ENCODE assay signal across 21 cellular contexts in genomic region chr21:8993943-8994639, GRCh38.
DNase-seq lines count a peak whose midpoint lies in the region; ATAC-seq, FAIRE-seq and TF ChIP-seq lines count a peak whose summit lies in the region.
"Had no signal": no experiment of that assay in that cellular context is flagged by ENCODE, and none has a peak within 500 bp of the region (broad histone marks: within the 10 kb centered on the region; RNA-seq: fewer than 3 reads in every experiment).

No MANE protein-coding gene starts in this region.

- peak; percentile 48 for DNase-seq in NCI-H2227 (lab: John Stamatoyannopoulos, UW; ENCODE audit: unreplicated experiment)
- DNase-seq in NCI-H2227 treated with DMSO at 0.1 percent for 48 hours (lab: John Stamatoyannopoulos, UW) = no peak
- DNase-seq in NCI-H1694 treated with DMSO at 0.1 percent for 48 hours (lab: John Stamatoyannopoulos, UW) = peak; percentile 90
- peak; percentile 86 for DNase-seq in bronchial epithelial cell (ENCODE audit: low read depth)
- DNase-seq in medulla oblongata (ENCODE audit: extremely low spot score) = peak; percentile 23
- no peak for DNase-seq in stimulated activated CD4-positive, alpha-beta T cell treated with anti-CD3 and anti-CD28 coated beads, Interleukin-4, amount 100 ng/mL, for 24 hours
- DNase-seq in omental fat pad (ENCODE audit: low spot score) = no peak
- DNase-seq: activated CD4-positive, alpha-beta memory T cell treated with anti-CD3 and anti-CD28 coated beads, Interleukin-2, amount 10 ng/mL, durations not matched to agents 7 days and 5 days; activated T-cell treated with anti-CD3 and anti-CD28 coated beads, Interleukin-2, amount 50 U/mL, for 72 hours; body of pancreas; C1 segment of cervical spinal cord; colonic mucosa; HCEC 1CT; NCI-H2029 treated with DMSO at 0.1 percent for 48 hours; NCI-H524 treated with DMSO at 0.1 percent for 48 hours; posterior cingulate gyrus; stimulated activated naive CD8-positive, alpha-beta T cell treated with anti-CD3 and anti-CD28 coated beads, Interleukin-15, amount 100 ng/mL, for 72 hours; upper lobe of left lung had no signal

- peak; percentile 52 for FAIRE-seq in bronchial epithelial cell (lab: Jason Lieb, UNC)

- no peaks in the 10 kb centered on the region for H3K36me3 ChIP-seq in bronchial epithelial cell (ENCODE audit: control insufficient read depth, insufficient read depth, low read length)
- H3K36me3 ChIP-seq: colonic mucosa, SJSA1, upper lobe of left lung had no signal

- no peak overlapping the region for H3K4me3 ChIP-seq in bronchial epithelial cell (ENCODE audit: low read depth, low read length)
- H3K4me3 ChIP-seq: body of pancreas, colonic mucosa, hepatocyte, SJSA1, upper lobe of left lung had no signal

- TF ChIP-seq CTCF in bronchial epithelial cell (IDR thresholded peaks at IDR 0.05; ENCODE audit: insufficient read depth, low read length, severe bottlenecking) = no peak
- no peak for TF ChIP-seq CTCF in omental fat pad (IDR thresholded peaks at IDR 0.05)

- H3K27me3 ChIP-seq in bronchial epithelial cell (ENCODE audit: control insufficient read depth, insufficient read depth, low read length) = no peaks in the 10 kb centered on the region
- H3K27me3 ChIP-seq: colonic mucosa, hepatocyte, SJSA1 had no signal

- ATAC-seq in HG03135 (IDR thresholded peaks at IDR 0.05; ENCODE audit: unreplicated experiment) (no peak), omental fat pad (ENCODE audit: low FRiP score) (no peak)
- ATAC-seq: body of pancreas; stimulated activated naive CD8-positive, alpha-beta T cell treated with anti-CD3 and anti-CD28 coated beads, Interleukin-15, amount 100 ng/mL, for 72 hours had no signal

Comparison
In these comparisons a context has a peak if more than half of its experiments do, and no peak if none do; other contexts are left out.
1. DNase-seq: peak in NCI-H2227 (single experiment), NCI-H1694 treated with DMSO at 0.1 percent for 48 hours (single experiment), bronchial epithelial cell (single experiment) and medulla oblongata (single experiment); none in NCI-H2227 treated with DMSO at 0.1 percent for 48 hours (single experiment), stimulated activated CD4-positive, alpha-beta T cell treated with anti-CD3 and anti-CD28 coated beads, Interleukin-4, amount 100 ng/mL, for 24 hours (single experiment) and omental fat pad (single experiment).